In the genomic region with DNA sequence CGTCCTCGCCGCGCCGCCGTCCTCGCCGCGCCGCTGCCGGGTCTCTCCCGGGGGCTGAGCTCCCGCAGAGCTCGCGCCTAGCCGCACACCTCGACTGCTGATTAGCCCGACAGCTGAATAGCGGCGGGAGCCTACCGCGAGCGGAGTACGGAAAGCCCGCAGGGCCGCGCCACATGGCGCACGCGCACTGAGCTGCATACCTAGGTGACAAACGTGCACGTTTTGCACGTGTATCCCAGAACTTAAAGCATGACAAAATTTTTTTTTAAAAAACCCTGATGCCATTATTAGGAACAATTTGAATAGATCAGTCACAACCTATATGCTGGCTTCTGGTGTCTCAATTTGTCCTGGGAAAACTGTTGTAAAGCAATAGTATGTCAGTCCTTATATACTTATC, we compare ENCODE assay signal across 1 cellular context.
TF ChIP-seq lines count a peak whose summit lies in the region.

A gene with protein sequence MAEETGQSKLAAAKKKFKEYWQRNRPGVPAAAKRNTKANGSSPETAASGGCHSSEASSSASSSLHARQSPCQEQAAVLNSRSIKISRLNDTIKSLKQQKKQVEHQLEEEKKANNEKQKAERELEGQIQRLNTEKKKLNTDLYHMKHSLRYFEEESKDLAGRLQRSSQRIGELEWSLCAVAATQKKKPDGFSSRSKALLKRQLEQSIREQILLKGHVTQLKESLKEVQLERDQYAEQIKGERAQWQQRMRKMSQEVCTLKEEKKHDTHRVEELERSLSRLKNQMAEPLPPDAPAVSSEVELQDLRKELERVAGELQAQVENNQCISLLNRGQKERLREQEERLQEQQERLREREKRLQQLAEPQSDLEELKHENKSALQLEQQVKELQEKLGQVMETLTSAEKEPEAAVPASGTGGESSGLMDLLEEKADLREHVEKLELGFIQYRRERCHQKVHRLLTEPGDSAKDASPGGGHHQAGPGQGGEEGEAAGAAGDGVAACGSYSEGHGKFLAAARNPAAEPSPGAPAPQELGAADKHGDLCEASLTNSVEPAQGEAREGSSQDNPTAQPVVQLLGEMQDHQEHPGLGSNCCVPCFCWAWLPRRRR (minus strand): TSS at position 122 of the 400 bp plus-strand sequence. CDS start 48,117 bp downstream, outside the sequence.

TF ChIP-seq in K562, 482 proteins besides CTCF, POLR2A, EP300 and RAD21 (continued from another document):
- TF ChIP-seq JUN (IDR thresholded peaks at IDR 0.05; ENCODE audit: borderline replicate concordance, low read depth, low read length) (peak; percentile 52; the same call in 1 of the 2 replicates), JUN (CRISPR knock-in tag; IDR thresholded peaks at IDR 0.05; ENCODE audit: borderline replicate concordance) (no peak), NCOA6 (IDR thresholded peaks at IDR 0.05) (peak; percentile 63; the same call in 1 of the 2 replicates), MXI1 (IDR thresholded peaks at IDR 0.05; ENCODE audit: low read depth, low read length) (peak; percentile 37; the same call in 1 of the 2 replicates), FOS (IDR thresholded peaks at IDR 0.05; ENCODE audit: extremely low read depth, insufficient read length) (no peak), JUND (IDR thresholded peaks at IDR 0.05; ENCODE audit: borderline replicate concordance, low read depth, low read length) (peak; percentile 20; the same call in 1 of the 2 replicates), JUND (tag; IDR thresholded peaks at IDR 0.05; ENCODE audit: borderline replicate concordance, low read depth, low read length) (no peak), TEAD4 (IDR thresholded peaks at IDR 0.05; ENCODE audit: low read length) (peak; percentile 61), TEAD4 (CRISPR knock-in tag; IDR thresholded peaks at IDR 0.05; ENCODE audit: borderline replicate concordance) (no peak), SUPT5H (IDR thresholded peaks at IDR 0.05) (peak; percentile 37; the same call in 1 of the 2 replicates), HCFC1 (IDR thresholded peaks at IDR 0.05; ENCODE audit: low read depth, low read length) (peak; percentile 44; the same call in 1 of the 2 replicates), ZNF140 (CRISPR knock-in tag; IDR thresholded peaks at IDR 0.05) (no peak), ZFX (CRISPR knock-in tag; IDR thresholded peaks at IDR 0.05) (peak; percentile 57), ZNF384 (IDR thresholded peaks at IDR 0.05; ENCODE audit: low read depth, low read length) (0 out of 2 replicates have a peak, but pooled peaks have one; percentile 15), MTA3 (IDR thresholded peaks at IDR 0.05; ENCODE audit: borderline replicate concordance) (peak; percentile 97; the same call in 1 of the 2 replicates), TSC22D4 (tag; IDR thresholded peaks at IDR 0.05) (no peak), HDAC1 (IDR thresholded peaks at IDR 0.05) (peak in 1 of 2 experiments; percentile 73; a peak in 2 of 4 replicates), PTBP1 (IDR thresholded peaks at IDR 0.05; ENCODE audit: low read depth, low read length) (no peak), SOX6 (IDR thresholded peaks at IDR 0.05) (0 out of 2 replicates have a peak, but pooled peaks have one; percentile 12), PCBP2 (IDR thresholded peaks at IDR 0.05; ENCODE audit: low read depth, low read length, poor library complexity, severe bottlenecking) (no peak), CREB1 (IDR thresholded peaks at IDR 0.05) (no peak), CREB1 (CRISPR knock-in tag; IDR thresholded peaks at IDR 0.05) (no peak), ZNF766 (CRISPR knock-in tag; conservative IDR thresholded peaks at IDR 0.05) (no peak), ZKSCAN1 (IDR thresholded peaks at IDR 0.05; ENCODE audit: low read depth, low read length) (no peak), EP400 (IDR thresholded peaks at IDR 0.05) (peak; percentile 87), XRCC3 (IDR thresholded peaks at IDR 0.05) (no peak), RNF2 (IDR thresholded peaks at IDR 0.05) (peak; percentile 56; the same call in 1 of the 2 replicates), ZNF584 (CRISPR knock-in tag; IDR thresholded peaks at IDR 0.05; ENCODE audit: low read depth) (no peak), TEAD1 (CRISPR knock-in tag; IDR thresholded peaks at IDR 0.05) (peak; percentile 67 to 86; a peak in 2 of 4 replicates), SRSF3 (IDR thresholded peaks at IDR 0.05; ENCODE audit: insufficient read depth, low read length) (no peak), TGIF2 (CRISPR knock-in tag; IDR thresholded peaks at IDR 0.05) (no peak), PTRF (tag; IDR thresholded peaks at IDR 0.05) (no peak), TCF3 (CRISPR knock-in tag; IDR thresholded peaks at IDR 0.05) (no peak), RB1 (IDR thresholded peaks at IDR 0.05; ENCODE audit: low read depth) (peak; percentile 74), ZEB2 (IDR thresholded peaks at IDR 0.05) (no peak), POU5F1 (IDR thresholded peaks at IDR 0.05; ENCODE audit: borderline replicate concordance, low read depth, low read length, partially characterized antibody) (peak; percentile 71)
- TF ChIP-seq, protein P1, sequence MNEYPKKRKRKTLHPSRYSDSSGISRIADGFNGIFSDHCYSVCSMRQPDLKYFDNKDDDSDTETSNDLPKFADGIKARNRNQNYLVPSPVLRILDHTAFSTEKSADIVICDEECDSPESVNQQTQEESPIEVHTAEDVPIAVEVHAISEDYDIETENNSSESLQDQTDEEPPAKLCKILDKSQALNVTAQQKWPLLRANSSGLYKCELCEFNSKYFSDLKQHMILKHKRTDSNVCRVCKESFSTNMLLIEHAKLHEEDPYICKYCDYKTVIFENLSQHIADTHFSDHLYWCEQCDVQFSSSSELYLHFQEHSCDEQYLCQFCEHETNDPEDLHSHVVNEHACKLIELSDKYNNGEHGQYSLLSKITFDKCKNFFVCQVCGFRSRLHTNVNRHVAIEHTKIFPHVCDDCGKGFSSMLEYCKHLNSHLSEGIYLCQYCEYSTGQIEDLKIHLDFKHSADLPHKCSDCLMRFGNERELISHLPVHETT (CRISPR knock-in tag; conservative IDR thresholded peaks at IDR 0.05 in 1 of 2, IDR thresholded peaks at IDR 0.05 in 1 of 2), result peak in 1 of 2 experiments; percentile 86; a peak in 1 of 4 replicates
- TF ChIP-seq, protein P2, sequence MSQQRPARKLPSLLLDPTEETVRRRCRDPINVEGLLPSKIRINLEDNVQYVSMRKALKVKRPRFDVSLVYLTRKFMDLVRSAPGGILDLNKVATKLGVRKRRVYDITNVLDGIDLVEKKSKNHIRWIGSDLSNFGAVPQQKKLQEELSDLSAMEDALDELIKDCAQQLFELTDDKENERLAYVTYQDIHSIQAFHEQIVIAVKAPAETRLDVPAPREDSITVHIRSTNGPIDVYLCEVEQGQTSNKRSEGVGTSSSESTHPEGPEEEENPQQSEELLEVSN (IDR thresholded peaks at IDR 0.05; ENCODE audit: borderline replicate concordance in 1 of 2, extremely low read depth in 1 of 2, insufficient read depth in 1 of 2, insufficient read length in 1 of 2, low read depth in 1 of 2, low read length in 1 of 2, poor library complexity in 1 of 2, severe bottlenecking in 1 of 2), result peak; percentile 95 to 99
- TF ChIP-seq, protein P3, sequence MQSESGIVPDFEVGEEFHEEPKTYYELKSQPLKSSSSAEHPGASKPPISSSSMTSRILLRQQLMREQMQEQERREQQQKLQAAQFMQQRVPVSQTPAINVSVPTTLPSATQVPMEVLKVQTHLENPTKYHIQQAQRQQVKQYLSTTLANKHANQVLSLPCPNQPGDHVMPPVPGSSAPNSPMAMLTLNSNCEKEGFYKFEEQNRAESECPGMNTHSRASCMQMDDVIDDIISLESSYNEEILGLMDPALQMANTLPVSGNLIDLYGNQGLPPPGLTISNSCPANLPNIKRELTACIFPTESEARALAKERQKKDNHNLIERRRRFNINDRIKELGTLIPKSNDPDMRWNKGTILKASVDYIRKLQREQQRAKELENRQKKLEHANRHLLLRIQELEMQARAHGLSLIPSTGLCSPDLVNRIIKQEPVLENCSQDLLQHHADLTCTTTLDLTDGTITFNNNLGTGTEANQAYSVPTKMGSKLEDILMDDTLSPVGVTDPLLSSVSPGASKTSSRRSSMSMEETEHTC (IDR thresholded peaks at IDR 0.05), result no peak
- TF ChIP-seq, protein P4, sequence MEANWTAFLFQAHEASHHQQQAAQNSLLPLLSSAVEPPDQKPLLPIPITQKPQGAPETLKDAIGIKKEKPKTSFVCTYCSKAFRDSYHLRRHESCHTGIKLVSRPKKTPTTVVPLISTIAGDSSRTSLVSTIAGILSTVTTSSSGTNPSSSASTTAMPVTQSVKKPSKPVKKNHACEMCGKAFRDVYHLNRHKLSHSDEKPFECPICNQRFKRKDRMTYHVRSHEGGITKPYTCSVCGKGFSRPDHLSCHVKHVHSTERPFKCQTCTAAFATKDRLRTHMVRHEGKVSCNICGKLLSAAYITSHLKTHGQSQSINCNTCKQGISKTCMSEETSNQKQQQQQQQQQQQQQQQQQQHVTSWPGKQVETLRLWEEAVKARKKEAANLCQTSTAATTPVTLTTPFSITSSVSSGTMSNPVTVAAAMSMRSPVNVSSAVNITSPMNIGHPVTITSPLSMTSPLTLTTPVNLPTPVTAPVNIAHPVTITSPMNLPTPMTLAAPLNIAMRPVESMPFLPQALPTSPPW (CRISPR knock-in tag; IDR thresholded peaks at IDR 0.05), result no peak
- TF ChIP-seq, protein P5, sequence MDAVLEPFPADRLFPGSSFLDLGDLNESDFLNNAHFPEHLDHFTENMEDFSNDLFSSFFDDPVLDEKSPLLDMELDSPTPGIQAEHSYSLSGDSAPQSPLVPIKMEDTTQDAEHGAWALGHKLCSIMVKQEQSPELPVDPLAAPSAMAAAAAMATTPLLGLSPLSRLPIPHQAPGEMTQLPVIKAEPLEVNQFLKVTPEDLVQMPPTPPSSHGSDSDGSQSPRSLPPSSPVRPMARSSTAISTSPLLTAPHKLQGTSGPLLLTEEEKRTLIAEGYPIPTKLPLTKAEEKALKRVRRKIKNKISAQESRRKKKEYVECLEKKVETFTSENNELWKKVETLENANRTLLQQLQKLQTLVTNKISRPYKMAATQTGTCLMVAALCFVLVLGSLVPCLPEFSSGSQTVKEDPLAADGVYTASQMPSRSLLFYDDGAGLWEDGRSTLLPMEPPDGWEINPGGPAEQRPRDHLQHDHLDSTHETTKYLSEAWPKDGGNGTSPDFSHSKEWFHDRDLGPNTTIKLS (IDR thresholded peaks at IDR 0.05; ENCODE audit: borderline replicate concordance, low read depth), result peak; percentile 56; the same call in 1 of the 2 replicates
- TF ChIP-seq, protein P6, sequence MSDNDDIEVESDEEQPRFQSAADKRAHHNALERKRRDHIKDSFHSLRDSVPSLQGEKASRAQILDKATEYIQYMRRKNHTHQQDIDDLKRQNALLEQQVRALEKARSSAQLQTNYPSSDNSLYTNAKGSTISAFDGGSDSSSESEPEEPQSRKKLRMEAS (CRISPR knock-in tag; IDR thresholded peaks at IDR 0.05), result peak; percentile 91
- TF ChIP-seq, protein P7, sequence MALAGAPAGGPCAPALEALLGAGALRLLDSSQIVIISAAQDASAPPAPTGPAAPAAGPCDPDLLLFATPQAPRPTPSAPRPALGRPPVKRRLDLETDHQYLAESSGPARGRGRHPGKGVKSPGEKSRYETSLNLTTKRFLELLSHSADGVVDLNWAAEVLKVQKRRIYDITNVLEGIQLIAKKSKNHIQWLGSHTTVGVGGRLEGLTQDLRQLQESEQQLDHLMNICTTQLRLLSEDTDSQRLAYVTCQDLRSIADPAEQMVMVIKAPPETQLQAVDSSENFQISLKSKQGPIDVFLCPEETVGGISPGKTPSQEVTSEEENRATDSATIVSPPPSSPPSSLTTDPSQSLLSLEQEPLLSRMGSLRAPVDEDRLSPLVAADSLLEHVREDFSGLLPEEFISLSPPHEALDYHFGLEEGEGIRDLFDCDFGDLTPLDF (CRISPR knock-in tag; IDR thresholded peaks at IDR 0.05), result peak; percentile 60; the same call in 1 of the 2 replicates
- TF ChIP-seq, protein P8, sequence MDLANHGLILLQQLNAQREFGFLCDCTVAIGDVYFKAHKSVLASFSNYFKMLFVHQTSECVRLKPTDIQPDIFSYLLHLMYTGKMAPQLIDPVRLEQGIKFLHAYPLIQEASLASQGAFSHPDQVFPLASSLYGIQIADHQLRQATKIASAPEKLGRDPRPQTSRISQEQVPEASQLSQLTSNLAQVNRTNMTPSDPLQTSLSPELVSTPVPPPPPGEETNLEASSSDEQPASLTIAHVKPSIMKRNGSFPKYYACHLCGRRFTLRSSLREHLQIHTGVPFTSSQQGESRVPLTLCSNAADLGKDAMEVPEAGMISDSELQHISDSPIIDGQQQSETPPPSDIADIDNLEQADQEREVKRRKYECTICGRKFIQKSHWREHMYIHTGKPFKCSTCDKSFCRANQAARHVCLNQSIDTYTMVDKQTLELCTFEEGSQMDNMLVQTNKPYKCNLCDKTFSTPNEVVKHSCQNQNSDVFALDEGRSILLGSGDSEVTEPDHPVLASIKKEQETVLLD (IDR thresholded peaks at IDR 0.05), result peak; percentile 86
